ENCODE assay signal across 19 cellular contexts in genomic region chr3:75983609-75984290, GRCh38.
DNase-seq lines count a peak whose midpoint lies in the region; ATAC-seq and TF ChIP-seq lines count a peak whose summit lies in the region.
"Had no signal": no experiment of that assay in that cellular context is flagged by ENCODE, and none has a peak within 500 bp of the region (broad histone marks: within the 10 kb centered on the region; RNA-seq: fewer than 3 reads in every experiment).

No MANE protein-coding gene starts in this region.

- H3K27ac Mint-ChIP-seq in type B pancreatic cell = no peak overlapping the region

- H3K27me3 ChIP-seq in ACC112 (ENCODE audit: insufficient read depth, low read length) (no peaks in the 10 kb centered on the region), right atrium auricular region (no peaks in the 10 kb centered on the region)

- H3K4me3 Mint-ChIP-seq in type B pancreatic cell = no peak overlapping the region

- H3K4me1 ChIP-seq in ACC112 (ENCODE audit: control insufficient read depth, insufficient read depth, low read length, unreplicated experiment) (peaks cover 43% of the 10 kb centered on the region), right atrium auricular region (no peaks in the 10 kb centered on the region)

- no peaks in the 10 kb centered on the region for H3K36me3 Mint-ChIP-seq in type B pancreatic cell

- H3K4me3 ChIP-seq in ACC112 (ENCODE audit: low read depth, low read length) (peak overlapping the region; percentile 46), epithelial cell of proximal tubule (ENCODE audit: low read depth, low read length) (no peak overlapping the region), right atrium auricular region (no peak overlapping the region)
- H3K4me3 ChIP-seq: GM12878, K562, SK-N-MC had no signal

- no peak for ATAC-seq in GM18861 (IDR thresholded peaks at IDR 0.05; ENCODE audit: unreplicated experiment)
- ATAC-seq: GM12878, K562, PC-3 had no signal

- peak; percentile 58 for DNase-seq in HS-5 (ENCODE audit: low read depth)
- DNase-seq in epithelial cell of proximal tubule (ENCODE audit: low read depth) = peak; percentile 70
- peak; percentile 89 for DNase-seq in kidney tubule cell (ENCODE audit: low spot score)
- no peak for DNase-seq in SKM-1 treated with dmso at 0.1 percent for 144 hours (lab: John Stamatoyannopoulos, UW; ENCODE audit: unreplicated experiment)
- DNase-seq in right atrium auricular region (ENCODE audit: low spot score) = no peak
- no peak for DNase-seq in type B pancreatic cell (ENCODE audit: extremely low spot score, unreplicated experiment)
- DNase-seq: COR-L47, DMS53, NCI-H1436 treated with DMSO at 0.1 percent for 48 hours, NCI-H2081 treated with DMSO at 0.1 percent for 48 hours, NCI-H2227 treated with DMSO at 0.1 percent for 48 hours, NCI-H526 treated with DMSO at 0.1 percent for 48 hours, PC-3 had no signal

- H3K4me1 Mint-ChIP-seq in type B pancreatic cell (ENCODE audit: unreplicated experiment) = no peaks in the 10 kb centered on the region

- H3K36me3 ChIP-seq in ACC112 (ENCODE audit: insufficient read depth, low read length) (no peaks in the 10 kb centered on the region), right atrium auricular region (no peaks in the 10 kb centered on the region)

- no peaks in the 10 kb centered on the region for H3K9me3 ChIP-seq in right atrium auricular region

- TF ChIP-seq CTCF in epithelial cell of proximal tubule (conservative IDR thresholded peaks at IDR 0.05; ENCODE audit: low read depth, low read length) = no peak
- no peak for TF ChIP-seq CTCF in right atrium auricular region (IDR thresholded peaks at IDR 0.05)
- TF ChIP-seq CTCF in type B pancreatic cell (conservative IDR thresholded peaks at IDR 0.05) = no peak

- H3K27ac ChIP-seq in ACC112 (ENCODE audit: low read depth, low read length) (peak overlapping the region; percentile 65), right atrium auricular region (no peak overlapping the region)
- H3K27ac ChIP-seq: C4-2B, SK-N-MC had no signal

- H3K9me3 Mint-ChIP-seq in type B pancreatic cell = no peaks in the 10 kb centered on the region

- H2AFZ ChIP-seq in ACC112 (ENCODE audit: low read length, unreplicated experiment) = peak overlapping the region; percentile 84

- no peaks in the 10 kb centered on the region for H3K27me3 Mint-ChIP-seq in type B pancreatic cell

- no peaks in the 10 kb centered on the region for H3K79me2 ChIP-seq in ACC112 (ENCODE audit: control insufficient read depth, insufficient read depth, low read length, unreplicated experiment)

Comparison
In these comparisons a context has a peak if more than half of its experiments do, and no peak if none do; other contexts are left out.
1. DNase-seq: peak in HS-5 (single experiment), epithelial cell of proximal tubule (single experiment) and kidney tubule cell (single experiment); none in SKM-1 treated with dmso at 0.1 percent for 144 hours (single experiment), right atrium auricular region (single experiment) and type B pancreatic cell (single experiment).